8 cellular contexts compared by ENCODE assay signal in the genomic region with DNA sequence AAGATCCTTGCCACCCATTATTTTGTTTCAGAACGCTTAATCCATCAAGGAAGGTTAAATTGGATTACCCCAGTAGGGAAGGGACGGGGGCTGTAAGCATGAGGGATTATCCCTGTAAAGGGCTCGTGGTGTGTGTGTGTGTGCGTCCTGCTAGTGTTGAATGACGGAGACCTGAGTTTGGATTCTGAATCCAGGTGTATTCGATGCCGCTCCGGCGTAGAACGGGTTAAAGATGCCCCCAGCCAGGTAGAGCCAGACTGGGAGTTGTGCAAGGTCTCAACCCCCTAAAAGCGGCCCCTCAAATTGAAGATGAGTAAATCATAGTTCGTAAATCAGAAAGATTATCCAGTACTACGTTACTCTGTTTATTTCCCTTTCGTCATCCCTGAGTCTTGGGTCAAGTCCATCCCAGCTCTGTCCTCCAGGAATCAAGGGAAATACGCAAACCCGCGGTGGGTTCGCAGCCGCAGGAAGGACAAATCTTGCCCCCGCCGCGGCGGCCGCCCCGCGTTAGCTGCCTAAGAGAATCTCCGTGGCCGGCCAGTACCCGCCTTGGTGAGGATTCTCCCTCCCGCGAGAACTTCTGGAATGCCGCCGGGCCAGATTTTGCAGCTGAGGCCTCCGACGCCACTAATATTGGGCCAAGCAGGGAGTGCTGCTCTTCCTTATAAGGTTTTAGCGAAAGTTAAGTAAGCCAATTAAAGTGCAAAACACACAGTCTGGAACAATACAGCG. TPM values are rescaled to one million over a fixed set of nuclear protein-coding genes. Genes with fewer than 3 reads are reported as not detected.
A peak's percentile ranks its signal among the peaks of the same experiment; 100 is the strongest.
DNase-seq lines count a peak whose midpoint lies in the region; ATAC-seq and TF ChIP-seq lines count a peak whose summit lies in the region.

No MANE protein-coding gene starts in this region.

- ATAC-seq in GM18505 (IDR thresholded peaks at IDR 0.05; ENCODE audit: unreplicated experiment) (peak; percentile 19), HG02981 (IDR thresholded peaks at IDR 0.05; ENCODE audit: unreplicated experiment) (peak; percentile 11), left ventricle myocardium superior (peak; percentile 71)

- no peak for TF ChIP-seq POLR2A in GM18505 (IDR thresholded peaks at IDR 0.05; ENCODE audit: borderline replicate concordance, extremely low read depth, insufficient read depth, insufficient read length)

- intact Hi-C loops in left ventricle myocardium superior (cut with micrococcal nuclease) = no loop called here
- intact Hi-C loops in posterior cingulate gyrus (cut with DNase I) = loop anchor here (5.0 kb wide), 2 partner anchors 465 to 485 kb away; a partner anchor contains a TSS

- peak; percentile 87 for DNase-seq in AG20443 (ENCODE audit: low spot score)
- DNase-seq in NCI-H526 (lab: John Stamatoyannopoulos, UW) = peak; percentile 88 to 91
- peak in 42 of 56 donors; percentile 11 to 78 (median 47) for DNase-seq in amygdala (lab: John Stamatoyannopoulos, UW)
- peak; percentile 83 for DNase-seq in left ventricle myocardium superior
- DNase-seq in posterior cingulate gyrus = peak; percentile 43 to 94 (median 66)
- DNase-seq in NK-92 (lab: John Stamatoyannopoulos, UW; ENCODE audit: unreplicated experiment) = no peak

RNA-seq across cellular contexts. Expression of a gene that starts 0.6 kb away (rescaled TPM):
- 25.7 TPM for total RNA-seq in left ventricle myocardium superior

Comparison
In these comparisons a context has a peak if more than half of its experiments do, and no peak if none do; other contexts are left out.
1. ATAC-seq: peak in every context shown above with its lines; median percentile 71 in left ventricle myocardium superior; 19 in GM18505; 11 in HG02981.